ENCODE assay signal across 19 cellular contexts in genomic region chr1:40847023-40847740, GRCh38. TPM values are rescaled to one million over a fixed set of nuclear protein-coding genes. Genes with fewer than 3 reads are reported as not detected.
DNase-seq lines count a peak whose midpoint lies in the region; ATAC-seq lines count a peak whose summit lies in the region.
"Had no signal": no experiment of that assay in that cellular context is flagged by ENCODE, and none has a peak within 500 bp of the region (broad histone marks: within the 10 kb centered on the region; RNA-seq: fewer than 3 reads in every experiment).

No MANE protein-coding gene starts in this region.

- no peaks in the 10 kb centered on the region for H3K27me3 Mint-ChIP-seq in T-cell
- H3K27me3 Mint-ChIP-seq: CD4-positive, alpha-beta T cell had no signal

- POLR2A ChIA-PET in T-cell (lab: Charles Lee), result no interaction called here

- DNase-seq in AG08395 (ENCODE audit: low spot score) (peak; percentile 31), HCEC 1CT (peak; percentile 16), left colon (no peak), T-cell (no peak), NCI-H82 (lab: John Stamatoyannopoulos, UW) (no peak)
- DNase-seq in stimulated activated naive CD8-positive, alpha-beta T cell treated with anti-CD3 and anti-CD28 coated beads, Interleukin-15, Interleukin-2, amounts not matched to agents 100 U/mL and 50 U/mL, for 24 hours, result no peak
- DNase-seq: activated CD4-positive, alpha-beta T cell treated with anti-CD3 and anti-CD28 coated beads, Interleukin-2, amount 50 U/mL, for 4 hours; activated naive CD4-positive, alpha-beta T cell treated with anti-CD3 and anti-CD28 coated beads for 36 hours; CD4-positive, alpha-beta T cell; erythroblast; immature natural killer cell; NCI-H1048; NCI-H69; retina; stomach; upper lobe of right lung had no signal

- peaks cover 0 to 5% (median 4%) of the 10 kb centered on the region in 3 donors for H3K9me3 Mint-ChIP-seq in T-cell
- H3K9me3 Mint-ChIP-seq: CD4-positive, alpha-beta T cell; immature natural killer cell had no signal

- H3K4me3 Mint-ChIP-seq in T-cell, result no peak overlapping the region
- H3K4me3 Mint-ChIP-seq: activated naive CD4-positive, alpha-beta T cell treated with anti-CD3 and anti-CD28 coated beads for 36 hours; CD4-positive, alpha-beta T cell; immature natural killer cell; nephron had no signal

- ATAC-seq in left colon (peak; percentile 46), T-cell (replicated peaks in 1 of 4) (no peak), HG02759 (IDR thresholded peaks at IDR 0.05; ENCODE audit: unreplicated experiment) (no peak)
- ATAC-seq in stimulated activated naive CD8-positive, alpha-beta T cell treated with anti-CD3 and anti-CD28 coated beads, Interleukin-15, Interleukin-2, amounts not matched to agents 100 U/mL and 50 U/mL, for 24 hours, result no peak
- ATAC-seq: upper lobe of right lung had no signal

- H3K36me3 Mint-ChIP-seq in T-cell, result no peaks in the 10 kb centered on the region

- peak overlapping the region; percentile 55 for H3K27ac ChIP-seq in cingulate gyrus (ENCODE audit: low read depth, low read length)
- H3K27ac ChIP-seq: stomach, upper lobe of right lung had no signal

- CTCF ChIA-PET in T-cell (lab: Charles Lee), result interaction anchor here (1.1 to 4.1 kb wide), 3 partner anchors 73 to 104 kb away, joined by 5 to 59 read pairs (median 8); no protein-coding TSS in a partner anchor

- intact Hi-C loops in left colon (cut with DNase I, micrococcal nuclease), result loop anchor here (5.0 to 10.0 kb wide), 3 partner anchors 82 to 232 kb away; no protein-coding TSS in a partner anchor

- H3K4me1 Mint-ChIP-seq in T-cell, result peaks cover 12 to 16% (median 15%) of the 10 kb centered on the region in 3 donors
- H3K4me1 Mint-ChIP-seq: nephron had no signal

- no peak overlapping the region for H3K27ac Mint-ChIP-seq in T-cell
- H3K27ac Mint-ChIP-seq: activated naive CD4-positive, alpha-beta T cell treated with anti-CD3 and anti-CD28 coated beads for 36 hours; CD4-positive, alpha-beta T cell; immature natural killer cell; nephron had no signal

RNA-seq across cellular contexts. Expression of gene CITED4, which starts 15.0 kb away (rescaled TPM):
- total RNA-seq in left colon (1 to 10 TPM; 4.1 to 5.8 TPM), T-cell (10 to 100 TPM; 23.4 to 37.0 (median 28.4) TPM)

Comparison
In these comparisons a context has a peak if more than half of its experiments do, and no peak if none do; other contexts are left out.
1. DNase-seq: peak in AG08395 (single experiment) and HCEC 1CT (single experiment); none in left colon (0 of 2), T-cell (0 of 34), NCI-H82 (single experiment) and stimulated activated naive CD8-positive, alpha-beta T cell treated with anti-CD3 and anti-CD28 coated beads, Interleukin-15, Interleukin-2, amounts not matched to agents 100 U/mL and 50 U/mL, for 24 hours (single experiment).